ENCODE assay signal across 1 cellular context in the genomic region with DNA sequence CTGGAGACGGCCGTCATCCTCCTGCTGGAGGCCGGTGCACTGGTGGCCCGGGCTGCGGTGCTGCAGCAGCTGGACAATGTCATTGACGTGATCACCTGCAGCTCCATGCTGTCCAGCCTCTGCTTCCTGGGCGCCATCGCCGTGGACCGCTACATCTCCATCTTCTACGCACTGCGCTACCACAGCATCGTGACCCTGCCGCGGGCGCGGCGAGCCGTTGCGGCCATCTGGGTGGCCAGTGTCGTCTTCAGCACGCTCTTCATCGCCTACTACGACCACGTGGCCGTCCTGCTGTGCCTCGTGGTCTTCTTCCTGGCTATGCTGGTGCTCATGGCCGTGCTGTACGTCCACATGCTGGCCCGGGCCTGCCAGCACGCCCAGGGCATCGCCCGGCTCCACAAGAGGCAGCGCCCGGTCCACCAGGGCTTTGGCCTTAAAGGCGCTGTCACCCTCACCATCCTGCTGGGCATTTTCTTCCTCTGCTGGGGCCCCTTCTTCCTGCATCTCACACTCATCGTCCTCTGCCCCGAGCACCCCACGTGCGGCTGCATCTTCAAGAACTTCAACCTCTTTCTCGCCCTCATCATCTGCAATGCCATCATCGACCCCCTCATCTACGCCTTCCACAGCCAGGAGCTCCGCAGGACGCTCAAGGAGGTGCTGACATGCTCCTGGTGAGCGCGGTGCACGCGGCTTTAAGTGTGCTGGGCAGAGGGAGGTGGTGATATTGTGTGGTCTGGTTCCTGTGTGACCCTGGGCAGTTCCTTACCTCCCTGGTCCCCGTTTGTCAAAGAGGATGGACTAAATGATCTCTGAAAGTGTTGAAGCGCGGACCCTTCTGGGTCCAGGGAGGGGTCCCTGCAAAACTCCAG.
TF ChIP-seq lines count a peak whose summit lies in the region.

No MANE protein-coding gene starts in this region.

TF ChIP-seq in HepG2, 621 proteins besides CTCF, POLR2A, EP300 and RAD21 (continued from another document):
- TF ChIP-seq, protein P1, sequence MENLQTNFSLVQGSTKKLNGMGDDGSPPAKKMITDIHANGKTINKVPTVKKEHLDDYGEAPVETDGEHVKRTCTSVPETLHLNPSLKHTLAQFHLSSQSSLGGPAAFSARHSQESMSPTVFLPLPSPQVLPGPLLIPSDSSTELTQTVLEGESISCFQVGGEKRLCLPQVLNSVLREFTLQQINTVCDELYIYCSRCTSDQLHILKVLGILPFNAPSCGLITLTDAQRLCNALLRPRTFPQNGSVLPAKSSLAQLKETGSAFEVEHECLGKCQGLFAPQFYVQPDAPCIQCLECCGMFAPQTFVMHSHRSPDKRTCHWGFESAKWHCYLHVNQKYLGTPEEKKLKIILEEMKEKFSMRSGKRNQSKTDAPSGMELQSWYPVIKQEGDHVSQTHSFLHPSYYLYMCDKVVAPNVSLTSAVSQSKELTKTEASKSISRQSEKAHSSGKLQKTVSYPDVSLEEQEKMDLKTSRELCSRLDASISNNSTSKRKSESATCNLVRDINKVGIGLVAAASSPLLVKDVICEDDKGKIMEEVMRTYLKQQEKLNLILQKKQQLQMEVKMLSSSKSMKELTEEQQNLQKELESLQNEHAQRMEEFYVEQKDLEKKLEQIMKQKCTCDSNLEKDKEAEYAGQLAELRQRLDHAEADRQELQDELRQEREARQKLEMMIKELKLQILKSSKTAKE (CRISPR knock-in tag; IDR thresholded peaks at IDR 0.05; ENCODE audit: borderline replicate concordance): no peak; the same call in 1 of the 2 replicates
- TF ChIP-seq, protein P2, sequence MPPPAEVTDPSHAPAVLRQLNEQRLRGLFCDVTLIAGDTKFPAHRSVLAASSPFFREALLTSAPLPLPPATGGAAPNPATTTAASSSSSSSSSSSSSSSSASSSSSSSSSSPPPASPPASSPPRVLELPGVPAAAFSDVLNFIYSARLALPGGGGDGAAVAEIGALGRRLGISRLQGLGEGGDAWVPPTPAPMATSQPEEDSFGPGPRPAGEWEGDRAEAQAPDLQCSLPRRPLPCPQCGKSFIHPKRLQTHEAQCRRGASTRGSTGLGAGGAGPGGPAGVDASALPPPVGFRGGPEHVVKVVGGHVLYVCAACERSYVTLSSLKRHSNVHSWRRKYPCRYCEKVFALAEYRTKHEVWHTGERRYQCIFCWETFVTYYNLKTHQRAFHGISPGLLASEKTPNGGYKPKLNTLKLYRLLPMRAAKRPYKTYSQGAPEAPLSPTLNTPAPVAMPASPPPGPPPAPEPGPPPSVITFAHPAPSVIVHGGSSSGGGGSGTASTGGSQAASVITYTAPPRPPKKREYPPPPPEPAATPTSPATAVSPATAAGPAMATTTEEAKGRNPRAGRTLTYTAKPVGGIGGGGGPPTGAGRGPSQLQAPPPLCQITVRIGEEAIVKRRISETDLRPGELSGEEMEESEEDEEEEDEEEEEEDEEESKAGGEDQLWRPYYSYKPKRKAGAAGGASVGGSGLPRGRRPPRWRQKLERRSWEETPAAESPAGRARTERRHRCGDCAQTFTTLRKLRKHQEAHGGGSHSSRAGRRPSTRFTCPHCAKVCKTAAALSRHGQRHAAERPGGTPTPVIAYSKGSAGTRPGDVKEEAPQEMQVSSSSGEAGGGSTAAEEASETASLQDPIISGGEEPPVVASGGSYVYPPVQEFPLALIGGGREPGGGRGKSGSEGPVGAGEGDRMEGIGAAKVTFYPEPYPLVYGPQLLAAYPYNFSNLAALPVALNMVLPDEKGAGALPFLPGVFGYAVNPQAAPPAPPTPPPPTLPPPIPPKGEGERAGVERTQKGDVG (CRISPR knock-in tag; IDR thresholded peaks at IDR 0.05; ENCODE audit: borderline replicate concordance): no peak
- TF ChIP-seq ZIK1 (CRISPR knock-in tag; IDR thresholded peaks at IDR 0.05; ENCODE audit: borderline replicate concordance, low read depth): no peak
- TF ChIP-seq, protein P3, sequence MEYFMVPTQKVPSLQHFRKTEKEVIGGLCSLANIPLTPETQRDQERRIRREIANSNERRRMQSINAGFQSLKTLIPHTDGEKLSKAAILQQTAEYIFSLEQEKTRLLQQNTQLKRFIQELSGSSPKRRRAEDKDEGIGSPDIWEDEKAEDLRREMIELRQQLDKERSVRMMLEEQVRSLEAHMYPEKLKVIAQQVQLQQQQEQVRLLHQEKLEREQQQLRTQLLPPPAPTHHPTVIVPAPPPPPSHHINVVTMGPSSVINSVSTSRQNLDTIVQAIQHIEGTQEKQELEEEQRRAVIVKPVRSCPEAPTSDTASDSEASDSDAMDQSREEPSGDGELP (IDR thresholded peaks at IDR 0.05; ENCODE audit: borderline replicate concordance, low read depth): no peak
- no peak for TF ChIP-seq ZNF431 (CRISPR knock-in tag; IDR thresholded peaks at IDR 0.05; ENCODE audit: borderline replicate concordance, low read depth)
- 0 out of 2 replicates have a peak, but pooled peaks have one; percentile 12 for TF ChIP-seq ZNF780A (CRISPR knock-in tag; IDR thresholded peaks at IDR 0.05)
- TF ChIP-seq PCBP1 (IDR thresholded peaks at IDR 0.05; ENCODE audit: borderline replicate concordance, low read depth, low read length): no peak
- TF ChIP-seq ZNF678 (CRISPR knock-in tag; IDR thresholded peaks at IDR 0.05): no peak
- no peak for TF ChIP-seq NFIB (CRISPR knock-in tag; IDR thresholded peaks at IDR 0.05; ENCODE audit: borderline replicate concordance)
- TF ChIP-seq, protein P4, sequence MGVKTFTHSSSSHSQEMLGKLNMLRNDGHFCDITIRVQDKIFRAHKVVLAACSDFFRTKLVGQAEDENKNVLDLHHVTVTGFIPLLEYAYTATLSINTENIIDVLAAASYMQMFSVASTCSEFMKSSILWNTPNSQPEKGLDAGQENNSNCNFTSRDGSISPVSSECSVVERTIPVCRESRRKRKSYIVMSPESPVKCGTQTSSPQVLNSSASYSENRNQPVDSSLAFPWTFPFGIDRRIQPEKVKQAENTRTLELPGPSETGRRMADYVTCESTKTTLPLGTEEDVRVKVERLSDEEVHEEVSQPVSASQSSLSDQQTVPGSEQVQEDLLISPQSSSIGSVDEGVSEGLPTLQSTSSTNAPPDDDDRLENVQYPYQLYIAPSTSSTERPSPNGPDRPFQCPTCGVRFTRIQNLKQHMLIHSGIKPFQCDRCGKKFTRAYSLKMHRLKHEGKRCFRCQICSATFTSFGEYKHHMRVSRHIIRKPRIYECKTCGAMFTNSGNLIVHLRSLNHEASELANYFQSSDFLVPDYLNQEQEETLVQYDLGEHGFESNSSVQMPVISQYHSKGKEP (CRISPR knock-in tag; IDR thresholded peaks at IDR 0.05): no peak
- TF ChIP-seq NR1H2 (CRISPR knock-in tag; IDR thresholded peaks at IDR 0.05; ENCODE audit: borderline replicate concordance, low read depth): no peak
- TF ChIP-seq ZNF879 (CRISPR knock-in tag; IDR thresholded peaks at IDR 0.05): no peak
- peak; percentile 92 for TF ChIP-seq ZC3H13 (CRISPR knock-in tag; IDR thresholded peaks at IDR 0.05)
- no peak for TF ChIP-seq CEBPB (IDR thresholded peaks at IDR 0.05; ENCODE audit: borderline replicate concordance, low read depth, low read length)
- no peak for TF ChIP-seq HDAC6 (IDR thresholded peaks at IDR 0.05; ENCODE audit: low read depth, low read length)
- 0 out of 2 replicates have a peak, but pooled peaks have one; percentile 27 for TF ChIP-seq ZNF253 (CRISPR knock-in tag; IDR thresholded peaks at IDR 0.05; ENCODE audit: borderline replicate concordance)
- no peak for TF ChIP-seq YEATS4 (CRISPR knock-in tag; IDR thresholded peaks at IDR 0.05; ENCODE audit: borderline replicate concordance)
- TF ChIP-seq MBD4 (IDR thresholded peaks at IDR 0.05; ENCODE audit: borderline replicate concordance, low read length): no peak
- no peak for TF ChIP-seq GATAD1 (CRISPR knock-in tag; IDR thresholded peaks at IDR 0.05)
- TF ChIP-seq ZFP90 (CRISPR knock-in tag; IDR thresholded peaks at IDR 0.05; ENCODE audit: borderline replicate concordance): 0 out of 2 replicates have a peak, but pooled peaks have one; percentile 6
TF ChIP-seq in HepG2: peak in this region for 27.
